20 cellular contexts compared by ENCODE assay signal in the genomic region with DNA sequence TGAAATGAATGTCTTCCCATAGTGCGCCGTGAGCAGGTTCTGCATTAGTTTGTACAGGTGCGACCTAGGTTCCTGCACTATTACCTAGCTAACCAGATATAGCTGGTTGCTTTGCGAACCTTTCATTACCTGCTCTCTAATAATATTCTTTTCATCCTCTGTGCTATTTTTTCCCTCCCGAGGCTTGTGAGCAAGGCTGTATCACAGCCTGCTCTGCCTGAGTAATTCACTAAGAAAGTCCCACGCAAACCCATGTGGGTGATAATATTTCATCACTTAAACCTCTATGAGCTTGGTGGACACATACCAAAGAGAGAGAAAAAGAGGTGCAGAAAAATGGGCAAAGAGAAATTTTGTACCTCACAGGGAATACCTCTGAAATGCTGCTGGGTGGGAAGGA. TPM values are rescaled to one million over a fixed set of nuclear protein-coding genes. Genes with fewer than 3 reads are reported as not detected.
DNase-seq lines count a peak whose midpoint lies in the region; ATAC-seq and TF ChIP-seq lines count a peak whose summit lies in the region.
"Had no signal": no experiment of that assay in that cellular context is flagged by ENCODE, and none has a peak within 500 bp of the region (broad histone marks: within the 10 kb centered on the region; RNA-seq: fewer than 3 reads in every experiment).

No MANE protein-coding gene starts in this region.

- DNase-seq in AG09309 (ENCODE audit: low read depth) (no peak), RWPE2 (ENCODE audit: low spot score) (no peak), epithelial cell of prostate (ENCODE audit: low read depth, low spot score) (no peak), middle frontal gyrus (ENCODE audit: extremely low spot score, low spot score) (no peak), NCI-H1436 treated with DMSO at 0.1 percent for 48 hours (lab: John Stamatoyannopoulos, UW) (no peak), NCI-H1694 (lab: John Stamatoyannopoulos, UW) (no peak), omental fat pad (ENCODE audit: low spot score) (no peak)
- DNase-seq: Caco-2; cortex of kidney; H9; immature natural killer cell; MG63; NCI-H1436; NCI-H524 treated with DMSO at 0.1 percent for 48 hours; stimulated activated CD4-positive, alpha-beta T cell treated with anti-CD3 and anti-CD28 coated beads, Interleukin-15, amount 100 ng/mL, for 24 hours; WERI-Rb-1 had no signal

- H3F3A ChIP-seq in neural cell (ENCODE audit: insufficient read depth, low read length, poor library complexity, severe bottlenecking), result no peaks in the 10 kb centered on the region

- H3K4me1 ChIP-seq in RWPE2 (ENCODE audit: insufficient read depth, poor library complexity, severe bottlenecking), result peaks cover 35% of the 10 kb centered on the region
- H3K4me1 ChIP-seq: BLaER1 had no signal

- H3K9me2 ChIP-seq in neural cell (ENCODE audit: insufficient read depth, low read length), result no peaks in the 10 kb centered on the region

- TF ChIP-seq CTCF in AG09309 (IDR thresholded peaks at IDR 0.05; ENCODE audit: control insufficient read depth, insufficient read depth, low read depth, low read length, missing control alignments) (no peak), RWPE2 (IDR thresholded peaks at IDR 0.05; ENCODE audit: poor library complexity, severe bottlenecking) (no peak), neural cell (IDR thresholded peaks at IDR 0.05; ENCODE audit: poor library complexity, severe bottlenecking) (no peak), omental fat pad (IDR thresholded peaks at IDR 0.05) (no peak)

- no peaks in the 10 kb centered on the region for H4K20me1 ChIP-seq in neural cell (ENCODE audit: insufficient read depth)
- H4K20me1 ChIP-seq: BLaER1 had no signal

- peak overlapping the region; percentile 54 for H3K9ac ChIP-seq in neural cell (ENCODE audit: low read length)
- H3K9ac ChIP-seq: BLaER1 had no signal

- peak overlapping the region; percentile 75 for H3K27ac ChIP-seq in RWPE2 (ENCODE audit: poor library complexity, severe bottlenecking)
- peak overlapping the region; percentile 80 for H3K27ac ChIP-seq in epithelial cell of prostate
- peak overlapping the region; percentile 72 for H3K27ac ChIP-seq in neural cell (ENCODE audit: low read length)
- H3K27ac ChIP-seq: BLaER1, right atrium auricular region, WERI-Rb-1 had no signal

- H3K4me3 ChIP-seq in AG09309 (ENCODE audit: control insufficient read depth, low read depth, low read length), result peak overlapping the region; percentile 5; the same call in 1 of the 2 replicates
- no peak overlapping the region for H3K4me3 ChIP-seq in RWPE2 (ENCODE audit: severe bottlenecking)
- peak overlapping the region; percentile 62 for H3K4me3 ChIP-seq in neural cell (ENCODE audit: low read length)
- H3K4me3 ChIP-seq: BLaER1, MG63, right atrium auricular region had no signal

- H3K79me2 ChIP-seq in neural cell (replicated peaks; ENCODE audit: insufficient read depth, low read length), result no peaks in the 10 kb centered on the region

- ATAC-seq in RWPE2 (ENCODE audit: low read depth) (no peak), omental fat pad (ENCODE audit: low FRiP score) (no peak)
- ATAC-seq: activated T-helper 17 cell treated with anti-CD3 and anti-CD28 coated beads, Interleukin-2, amount 50 U/mL, for 72 hours had no signal

- no peak for TF ChIP-seq RAD21 in neural cell (conservative IDR thresholded peaks at IDR 0.05)

- no peaks in the 10 kb centered on the region for H3K9me3 ChIP-seq in RWPE2 (ENCODE audit: severe bottlenecking)
- no peaks in the 10 kb centered on the region for H3K9me3 ChIP-seq in neural cell (ENCODE audit: low read length)
- H3K9me3 ChIP-seq: BLaER1, Caco-2, MG63, right atrium auricular region had no signal

- H2AFZ ChIP-seq in neural cell (ENCODE audit: low read depth, low read length), result peak overlapping the region; percentile 2

- no peak for TF ChIP-seq EP300 in neural cell (conservative IDR thresholded peaks at IDR 0.05; ENCODE audit: poor library complexity, severe bottlenecking)

- H3K36me3 ChIP-seq in RWPE2 (ENCODE audit: low read depth) (peaks cover 100% of the 10 kb centered on the region), neural cell (ENCODE audit: insufficient read depth, low read length) (no peaks in the 10 kb centered on the region)
- H3K36me3 ChIP-seq: BLaER1, MG63, right atrium auricular region, WERI-Rb-1 had no signal

- H3K4me2 ChIP-seq in neural cell (ENCODE audit: low read length), result peak overlapping the region; percentile 41
- H3K4me2 ChIP-seq: BLaER1 had no signal

- H3K27me3 ChIP-seq in RWPE2 (ENCODE audit: insufficient read depth, poor library complexity, severe bottlenecking), result no peaks in the 10 kb centered on the region
- H3K27me3 ChIP-seq in neural cell (ENCODE audit: insufficient read depth, low read depth, low read length), result peaks cover 18% of the 10 kb centered on the region
- H3K27me3 ChIP-seq: MG63, right atrium auricular region had no signal

TF ChIP-seq in neural cell, 6 proteins besides CTCF, POLR2A, EP300 and RAD21:
- TF ChIP-seq TAF1 (IDR thresholded peaks at IDR 0.05; ENCODE audit: low read depth), result no peak

RNA-seq across cellular contexts. Expression of a gene that starts 8.4 kb away (rescaled TPM):
- 0.19 and 0.30 TPM in 2 replicates for polyA plus RNA-seq in neural cell
- polyA minus RNA-seq in neural cell, result 0.24 and 0.35 TPM in 2 replicates
- 1 to 10 TPM in 3 of 4 donors, under 1 TPM in 1; 0.93 to 3.5 (median 1.7) TPM for total RNA-seq in omental fat pad
- total RNA-seq: activated T-helper 17 cell treated with anti-CD3 and anti-CD28 coated beads, Interleukin-2, amount 50 U/mL, for 72 hours had no signal
- polyA plus RNA-seq: immature natural killer cell had no signal
